ENCODE assay signal across 11 cellular contexts in genomic region chr7:50448823-50449222, GRCh38. TPM values are rescaled to one million over a fixed set of nuclear protein-coding genes. Genes with fewer than 3 reads are reported as not detected.
A peak's percentile ranks its signal among the peaks of the same experiment; 100 is the strongest.
DNase-seq lines count a peak whose midpoint lies in the region; ATAC-seq and TF ChIP-seq lines count a peak whose summit lies in the region.
"Had no signal": no experiment of that assay in that cellular context is flagged by ENCODE, and none has a peak within 500 bp of the region (broad histone marks: within the 10 kb centered on the region; RNA-seq: fewer than 3 reads in every experiment).

No MANE protein-coding gene starts in this region.

- no peak overlapping the region for H3K4me3 Mint-ChIP-seq in memory B cell

- TF ChIP-seq POLR2A in uterus (IDR thresholded peaks at IDR 0.05) = no peak

- H3K27me3 Mint-ChIP-seq in memory B cell = no peaks in the 10 kb centered on the region

- peaks cover 22% of the 10 kb centered on the region for H3K36me3 Mint-ChIP-seq in memory B cell

- peaks cover 6% of the 10 kb centered on the region for H3K4me1 Mint-ChIP-seq in memory B cell

- no peak overlapping the region for H3K4me3 ChIP-seq in uterus

- H3K27me3 ChIP-seq in uterus = no peaks in the 10 kb centered on the region
- H3K27me3 ChIP-seq: SJSA1, stomach had no signal

- peaks cover 45% of the 10 kb centered on the region for H3K36me3 ChIP-seq in KOPT-K1 (ENCODE audit: insufficient read depth, low read length)
- H3K36me3 ChIP-seq in uterus = no peaks in the 10 kb centered on the region

- peak overlapping the region; percentile 79 for H3K27ac ChIP-seq in KOPT-K1 (ENCODE audit: low read depth, low read length, poor library complexity, severe bottlenecking)
- no peak overlapping the region for H3K27ac ChIP-seq in uterus
- H3K27ac ChIP-seq: SJSA1 had no signal

- H3K4me1 ChIP-seq in uterus = no peaks in the 10 kb centered on the region

- peak overlapping the region; percentile 20 for H3K27ac Mint-ChIP-seq in memory B cell

- peak; percentile 31 for ATAC-seq in GM21515 (IDR thresholded peaks at IDR 0.05; ENCODE audit: unreplicated experiment)
- no peak for ATAC-seq in memory B cell (ENCODE audit: low read depth)

- DNase-seq in GM10266 (ENCODE audit: extremely low spot score) (peak; percentile 51), memory B cell (ENCODE audit: low spot score in 2 of 2) (no peak), NCI-H2029 treated with DMSO at 0.1 percent for 48 hours (lab: John Stamatoyannopoulos, UW) (no peak), uterus (no peak), NCI-H1930 (lab: John Stamatoyannopoulos, UW) (no peak)
- no peak for DNase-seq in stimulated activated naive CD4-positive, alpha-beta T cell treated with Interleukin-2 at 50 U/mL for 16 hours (lab: John Stamatoyannopoulos, UW)
- DNase-seq: anterior cingulate cortex, stomach had no signal

- H3K9me3 Mint-ChIP-seq in memory B cell = no peaks in the 10 kb centered on the region

- intact Hi-C loops in uterus (cut with DNase I; ENCODE audit: low total_unique reads) = no loop called here

- TF ChIP-seq CTCF in GM10266 (IDR thresholded peaks at IDR 0.05; ENCODE audit: control insufficient read depth, insufficient read depth, low read depth, missing control alignments) (no peak), uterus (IDR thresholded peaks at IDR 0.05) (no peak)

- no peaks in the 10 kb centered on the region for H3K9me3 ChIP-seq in KOPT-K1 (ENCODE audit: insufficient read depth, low read length, poor library complexity, severe bottlenecking)
- H3K9me3 ChIP-seq in uterus = no peaks in the 10 kb centered on the region
- H3K9me3 ChIP-seq: SJSA1, stomach had no signal

RNA-seq across cellular contexts. Expression of gene FIGNL1, which starts 1.3 kb away (rescaled TPM):
- total RNA-seq in uterus = 10 to 100 TPM; 14.2 to 48.2 (median 16.4) TPM
